ENCODE assay signal across 14 cellular contexts in genomic region chr6:83861077-83861476, GRCh38. TPM values are rescaled to one million over a fixed set of nuclear protein-coding genes. Genes with fewer than 3 reads are reported as not detected.
A peak's percentile ranks its signal among the peaks of the same experiment; 100 is the strongest.
DNase-seq lines count a peak whose midpoint lies in the region; ATAC-seq and TF ChIP-seq lines count a peak whose summit lies in the region.
"Had no signal": no experiment of that assay in that cellular context is flagged by ENCODE, and none has a peak within 500 bp of the region (broad histone marks: within the 10 kb centered on the region; RNA-seq: fewer than 3 reads in every experiment).

No MANE protein-coding gene starts in this region.

- peaks cover 19% of the 10 kb centered on the region for H3K36me3 Mint-ChIP-seq in CD4-positive, CD25-positive, alpha-beta regulatory T cell
- H3K36me3 Mint-ChIP-seq in activated CD4-positive, alpha-beta memory T cell treated with anti-CD3 and anti-CD28 coated beads for 36 hours, result peaks cover 20% of the 10 kb centered on the region

- H3K27ac ChIP-seq in CD4-positive, CD25-positive, alpha-beta regulatory T cell (ENCODE audit: insufficient read depth, low read length, poor library complexity, severe bottlenecking), result peak overlapping the region; percentile 15
- H3K27ac ChIP-seq in HEK293 (ENCODE audit: extremely low read depth, low read depth, low read length), result no peak overlapping the region
- H3K27ac ChIP-seq in muscle layer of duodenum (ENCODE audit: low read length), result no peak overlapping the region
- H3K27ac ChIP-seq in sigmoid colon, result no peak overlapping the region

- CTCF ChIA-PET in HEK293 (lab: Yijun Ruan, JAX), result interaction anchor here (1.2 to 2.9 kb wide), 2 partner anchors 9 to 246 kb away, joined by 4 to 11 read pairs; no protein-coding TSS in a partner anchor
- CTCF ChIA-PET in activated CD4-positive, alpha-beta memory T cell treated with anti-CD3 and anti-CD28 coated beads for 36 hours (lab: Charles Lee), result interaction anchor here (1.0 to 2.5 kb wide), 5 partner anchors 19 to 367 kb away, joined by 3 to 20 read pairs (median 5); partner anchors contain the start of gene CEP162

- no peak for TF ChIP-seq CTCF in HEK293 (tag by site-specific recombination; IDR thresholded peaks at IDR 0.05)
- TF ChIP-seq CTCF in sigmoid colon (IDR thresholded peaks at IDR 0.05), result no peak

- peaks cover 16% of the 10 kb centered on the region for H3K36me3 ChIP-seq in CD4-positive, CD25-positive, alpha-beta regulatory T cell (ENCODE audit: control insufficient read depth, insufficient read depth, low read length)
- H3K36me3 ChIP-seq in HEK293 (ENCODE audit: control insufficient read depth in 2 of 2, insufficient read depth in 1 of 2, low read length in 2 of 2), result peaks cover 0 to 21% of the 10 kb centered on the region in 2 experiments; a peak in 1 of 3 replicates
- H3K36me3 ChIP-seq in muscle layer of duodenum (ENCODE audit: control insufficient read depth in 1 of 2, insufficient read depth in 2 of 2, low read length in 2 of 2), result peaks cover 0 to 14% of the 10 kb centered on the region in 2 donors
- H3K36me3 ChIP-seq in sigmoid colon, result peaks cover 0 to 16% (median 4%) of the 10 kb centered on the region in 4 donors

- TF ChIP-seq EP300 in sigmoid colon (IDR thresholded peaks at IDR 0.05), result no peak

- intact Hi-C loops in activated CD4-positive, alpha-beta memory T cell treated with anti-CD3 and anti-CD28 coated beads for 36 hours (cut with micrococcal nuclease), result no loop called here
- intact Hi-C loops in sigmoid colon (cut with DNase I), result no loop called here

- DNase-seq in CD4-positive, CD25-positive, alpha-beta regulatory T cell, result no peak
- DNase-seq in activated CD4-positive, alpha-beta memory T cell treated with anti-CD3 and anti-CD28 coated beads for 36 hours, result no peak
- DNase-seq in sigmoid colon (no peak), NCI-H2081 treated with DMSO at 0.1 percent for 48 hours (lab: John Stamatoyannopoulos, UW) (no peak), NCI-H510A treated with DMSO at 0.1 percent for 48 hours (lab: John Stamatoyannopoulos, UW) (no peak)
- DNase-seq in activated CD8-positive, alpha-beta memory T cell treated with anti-CD3 and anti-CD28 coated beads for 24 hours, result no peak
- DNase-seq: DMS79; hypothalamus; stimulated activated CD4-positive, alpha-beta T cell treated with anti-CD3 and anti-CD28 coated beads, Interleukin-4, amount 100 ng/mL, for 4 hours had no signal

- POLR2A ChIA-PET in HEK293 (lab: Yijun Ruan, JAX), result no interaction called here
- POLR2A ChIA-PET in activated CD4-positive, alpha-beta memory T cell treated with anti-CD3 and anti-CD28 coated beads for 36 hours (lab: Charles Lee), result no interaction called here

- H3K27me3 Mint-ChIP-seq in CD4-positive, CD25-positive, alpha-beta regulatory T cell, result peaks cover 14% of the 10 kb centered on the region
- H3K27me3 Mint-ChIP-seq in activated CD4-positive, alpha-beta memory T cell treated with anti-CD3 and anti-CD28 coated beads for 36 hours, result peaks cover 2% of the 10 kb centered on the region

- H3K4me3 Mint-ChIP-seq in CD4-positive, CD25-positive, alpha-beta regulatory T cell, result peak overlapping the region; percentile 93 to 99 (median 98)
- peak overlapping the region; percentile 99 for H3K4me3 Mint-ChIP-seq in activated CD4-positive, alpha-beta memory T cell treated with anti-CD3 and anti-CD28 coated beads for 36 hours

- peak overlapping the region in 2 of 3 donors; percentile 2 to 93 for H3K27ac Mint-ChIP-seq in CD4-positive, CD25-positive, alpha-beta regulatory T cell
- no peak overlapping the region for H3K27ac Mint-ChIP-seq in activated CD4-positive, alpha-beta memory T cell treated with anti-CD3 and anti-CD28 coated beads for 36 hours

- ATAC-seq in CD4-positive, CD25-positive, alpha-beta regulatory T cell (ENCODE audit: low read depth in 2 of 2), result no peak

- no peak for TF ChIP-seq POLR2A in sigmoid colon (IDR thresholded peaks at IDR 0.05)

- H3K4me1 Mint-ChIP-seq in CD4-positive, CD25-positive, alpha-beta regulatory T cell, result peaks cover 26 to 53% (median 42%) of the 10 kb centered on the region in 4 donors
- peaks cover 30% of the 10 kb centered on the region for H3K4me1 Mint-ChIP-seq in activated CD4-positive, alpha-beta memory T cell treated with anti-CD3 and anti-CD28 coated beads for 36 hours (ENCODE audit: low read depth)

- H3K9me3 Mint-ChIP-seq in CD4-positive, CD25-positive, alpha-beta regulatory T cell, result peaks cover 0 to 2% (median 0%) of the 10 kb centered on the region in 7 donors
- no peaks in the 10 kb centered on the region for H3K9me3 Mint-ChIP-seq in activated CD4-positive, alpha-beta memory T cell treated with anti-CD3 and anti-CD28 coated beads for 36 hours

- H3K4me3 ChIP-seq in CD4-positive, CD25-positive, alpha-beta regulatory T cell (ENCODE audit: low read depth, low read length), result peak overlapping the region; percentile 93
- H3K4me3 ChIP-seq in HEK293 (ENCODE audit: low read depth, low read length) (no peak overlapping the region), muscle layer of duodenum (ENCODE audit: low read depth in 1 of 2, low read length in 2 of 2) (peak overlapping the region; percentile 88 to 99), sigmoid colon (no peak overlapping the region)

- WGBS in sigmoid colon, 2 donors, result 80 to 85% methylated on average over 3 of the region's 3 CpGs

- H3K9me3 ChIP-seq in CD4-positive, CD25-positive, alpha-beta regulatory T cell (ENCODE audit: control insufficient read depth in 2 of 2, low read length in 2 of 2), result no peaks in the 10 kb centered on the region
- H3K9me3 ChIP-seq in HEK293 (ENCODE audit: control insufficient read depth, insufficient read depth, low read depth, low read length), result no peaks in the 10 kb centered on the region
- H3K9me3 ChIP-seq in muscle layer of duodenum (ENCODE audit: control insufficient read depth in 1 of 2, low read length in 2 of 2), result no peaks in the 10 kb centered on the region
- H3K9me3 ChIP-seq in sigmoid colon, result no peaks in the 10 kb centered on the region

- peaks cover 32% of the 10 kb centered on the region for H3K4me1 ChIP-seq in CD4-positive, CD25-positive, alpha-beta regulatory T cell (ENCODE audit: control insufficient read depth, insufficient read depth, low read length, poor library complexity, severe bottlenecking)
- H3K4me1 ChIP-seq in HEK293 (ENCODE audit: control insufficient read depth, insufficient read depth, low read length) (peaks cover 5% of the 10 kb centered on the region; the same call in 1 of the 2 replicates), muscle layer of duodenum (ENCODE audit: control insufficient read depth in 1 of 2, insufficient read depth in 2 of 2, low read length in 2 of 2) (peaks cover 11 to 17% of the 10 kb centered on the region in 2 donors), sigmoid colon (peaks cover 0 to 35% (median 25%) of the 10 kb centered on the region in 4 donors)

- peaks cover 5% of the 10 kb centered on the region for H3K27me3 ChIP-seq in CD4-positive, CD25-positive, alpha-beta regulatory T cell (ENCODE audit: control insufficient read depth, insufficient read depth, low read length)
- no peaks in the 10 kb centered on the region for H3K27me3 ChIP-seq in muscle layer of duodenum (ENCODE audit: low read depth, low read length)
- no peaks in the 10 kb centered on the region for H3K27me3 ChIP-seq in sigmoid colon

TF ChIP-seq in HEK293, 187 proteins besides CTCF, POLR2A, EP300 and RAD21:
- TF ChIP-seq ZBTB20 (tag by site-specific recombination; IDR thresholded peaks at IDR 0.05) (no peak), ZNF513 (tag by site-specific recombination; IDR thresholded peaks at IDR 0.05) (0 out of 2 replicates have a peak, but pooled peaks have one; percentile 9), ZNF302 (tag by site-specific recombination; IDR thresholded peaks at IDR 0.05; ENCODE audit: low read depth) (no peak), ZNF404 (tag by site-specific recombination; IDR thresholded peaks at IDR 0.05) (no peak), ZNF114 (tag by site-specific recombination; IDR thresholded peaks at IDR 0.05) (no peak)

RNA-seq across cellular contexts. Expression of gene CYB5R4, which starts 1.6 kb away (rescaled TPM):
- 28.3 TPM for total RNA-seq in CD4-positive, CD25-positive, alpha-beta regulatory T cell
- 10 to 100 TPM; 34.6 to 53.1 (median 39.0) TPM for polyA plus RNA-seq in CD4-positive, CD25-positive, alpha-beta regulatory T cell
- 10 to 100 TPM; 26.2 to 29.8 TPM for total RNA-seq in activated CD4-positive, alpha-beta memory T cell treated with anti-CD3 and anti-CD28 coated beads for 36 hours
- total RNA-seq in sigmoid colon, result 10 to 100 TPM in 3 of 4 donors, 1 to 10 TPM in 1; 9.7 to 14.3 (median 10.9) TPM
- polyA plus RNA-seq in sigmoid colon, result 10 to 100 TPM; 18.2 to 35.6 (median 33.6) TPM

RNA-seq across cellular contexts. Expression of gene RIPPLY2, which starts 7.9 kb away (rescaled TPM):
- total RNA-seq in CD4-positive, CD25-positive, alpha-beta regulatory T cell, result not detected
- polyA plus RNA-seq in CD4-positive, CD25-positive, alpha-beta regulatory T cell, result not detected
- not detected for total RNA-seq in activated CD4-positive, alpha-beta memory T cell treated with anti-CD3 and anti-CD28 coated beads for 36 hours
- not detected for total RNA-seq in sigmoid colon
- polyA plus RNA-seq in sigmoid colon, result under 1 TPM in 1 of 3 donors, not detected in 2; 0.41 TPM
- total RNA-seq: activated CD8-positive, alpha-beta memory T cell treated with anti-CD3 and anti-CD28 coated beads for 36 hours; chondrocyte; RPMI7951 had no signal

Comparison
In these comparisons a context has a peak if more than half of its experiments do, and no peak if none do; other contexts are left out.
1. H3K4me3 ChIP-seq: peak in CD4-positive, CD25-positive, alpha-beta regulatory T cell (single experiment) and muscle layer of duodenum (2 of 2); none in HEK293 (single experiment) and sigmoid colon (0 of 4).